ENCODE assay signal across 8 cellular contexts in the genomic region with DNA sequence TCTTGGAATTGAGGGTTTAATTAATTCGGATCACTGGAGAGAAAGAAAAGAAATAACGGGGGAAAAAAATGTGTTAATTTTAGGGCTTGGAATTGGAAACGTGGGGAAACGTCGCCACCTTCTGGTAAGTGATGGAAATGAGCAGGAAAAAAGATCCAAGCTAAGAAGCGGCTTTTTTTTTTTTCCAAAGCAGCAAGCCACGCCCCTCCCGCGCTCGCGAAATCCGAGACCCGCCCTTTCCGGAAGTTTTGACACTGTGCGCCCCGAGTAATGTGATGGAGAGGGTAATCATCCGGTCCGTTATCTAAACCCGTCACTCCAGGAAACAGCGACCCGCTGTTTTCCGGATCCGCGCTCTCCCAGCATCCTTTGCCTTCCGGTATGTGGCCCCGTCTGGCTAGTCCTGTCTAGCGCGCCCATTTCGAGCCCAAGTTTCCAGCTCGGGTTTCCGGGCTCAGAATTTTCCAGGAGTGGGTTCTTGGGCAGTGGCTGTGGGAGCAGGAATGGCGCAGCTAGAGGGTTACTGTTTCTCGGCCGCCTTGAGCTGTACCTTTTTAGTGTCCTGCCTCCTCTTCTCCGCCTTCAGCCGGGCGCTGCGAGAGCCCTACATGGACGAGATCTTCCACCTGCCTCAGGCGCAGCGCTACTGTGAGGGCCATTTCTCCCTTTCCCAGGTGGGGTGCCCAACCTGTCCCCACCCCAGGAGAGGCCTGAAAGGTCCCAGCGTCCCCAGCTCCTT. TPM values are rescaled to one million over a fixed set of nuclear protein-coding genes. Genes with fewer than 3 reads are reported as not detected.
DNase-seq lines count a peak whose midpoint lies in the region; ATAC-seq and TF ChIP-seq lines count a peak whose summit lies in the region.

A gene with protein sequence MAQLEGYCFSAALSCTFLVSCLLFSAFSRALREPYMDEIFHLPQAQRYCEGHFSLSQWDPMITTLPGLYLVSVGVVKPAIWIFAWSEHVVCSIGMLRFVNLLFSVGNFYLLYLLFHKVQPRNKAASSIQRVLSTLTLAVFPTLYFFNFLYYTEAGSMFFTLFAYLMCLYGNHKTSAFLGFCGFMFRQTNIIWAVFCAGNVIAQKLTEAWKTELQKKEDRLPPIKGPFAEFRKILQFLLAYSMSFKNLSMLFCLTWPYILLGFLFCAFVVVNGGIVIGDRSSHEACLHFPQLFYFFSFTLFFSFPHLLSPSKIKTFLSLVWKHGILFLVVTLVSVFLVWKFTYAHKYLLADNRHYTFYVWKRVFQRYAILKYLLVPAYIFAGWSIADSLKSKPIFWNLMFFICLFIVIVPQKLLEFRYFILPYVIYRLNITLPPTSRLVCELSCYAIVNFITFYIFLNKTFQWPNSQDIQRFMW (plus strand): TSS at position 384 of the 739 bp plus-strand sequence. CDS start 120 bp downstream, at position 504.

- no peaks in the 10 kb centered on the region for H3K36me3 Mint-ChIP-seq in chondrocyte (ENCODE audit: low read depth)

- peak within 1 kb of the TSS; percentile 96 for H3K27ac Mint-ChIP-seq in chondrocyte (ENCODE audit: unreplicated experiment)

- peaks cover 5% of the 10 kb centered on the region for H3K27me3 Mint-ChIP-seq in chondrocyte (ENCODE audit: low read depth)

- peak; percentile 65 for TF ChIP-seq POLR2A in GM18951 (IDR thresholded peaks at IDR 0.05; ENCODE audit: extremely low read depth, insufficient read depth, insufficient read length)

- peak; percentile 57 for TF ChIP-seq CTCF in AG09309 (IDR thresholded peaks at IDR 0.05; ENCODE audit: control insufficient read depth, insufficient read depth, low read depth, low read length, missing control alignments)
- peak; percentile 85 for TF ChIP-seq CTCF in chondrocyte (IDR thresholded peaks at IDR 0.05)

- H3K9me3 Mint-ChIP-seq in chondrocyte (ENCODE audit: low read depth): no peaks in the 10 kb centered on the region

- H3K4me3 ChIP-seq in AG09309 (ENCODE audit: control insufficient read depth, low read depth, low read length): peak within 1 kb of the TSS; percentile 70

- H3K4me3 Mint-ChIP-seq in chondrocyte (ENCODE audit: unreplicated experiment): peak within 1 kb of the TSS; percentile 92

- peak; percentile 100 for ATAC-seq in HG03196 (IDR thresholded peaks at IDR 0.05; ENCODE audit: unreplicated experiment)

- DNase-seq in AG09309 (ENCODE audit: low read depth): peak; percentile 89
- peak; percentile 97 for DNase-seq in NCI-H460 (ENCODE audit: extremely low read depth, low read depth)
- peak; percentile 88 for DNase-seq in activated CD4-positive, alpha-beta T cell treated with anti-CD3 and anti-CD28 coated beads for 1 hour
- DNase-seq in chondrocyte (ENCODE audit: low spot score): peak; percentile 96
- DNase-seq in kidney glomerular epithelial cell (lab: John Stamatoyannopoulos, UW): peak; percentile 94
- peak; percentile 78 to 85 for DNase-seq in stimulated activated CD4-positive, alpha-beta T cell treated with anti-CD3 and anti-CD28 coated beads, Interleukin-1b, Interleukin-23, amount 100 ng/mL, for 1 hour (ENCODE audit: low read depth in 2 of 2)

- H3K4me1 Mint-ChIP-seq in chondrocyte (ENCODE audit: low read depth): peaks cover 20% of the 10 kb centered on the region

- in situ Hi-C loops in GM18951 (cut with MboI; ENCODE audit: low sequenced_read_pairs, unreplicated experiment): loop anchor here (10.0 kb wide), 1 partner anchor 182 kb away; no protein-coding TSS in a partner anchor

RNA-seq across cellular contexts. Expression of the gene that starts here (rescaled TPM):
- 11.3 and 15.1 TPM in 2 replicates for total RNA-seq in NCI-H460 (2014; rRNA removed; shearing (Covaris generic))
- polyA plus RNA-seq in NCI-H460 (2014; cell fraction: nucleus; rRNA removed): 6.6 and 14.1 TPM in 2 replicates
- 5.6 to 14.8 TPM (median 6.2 TPM) in 3 replicates for total RNA-seq in chondrocyte

Comparison
In these comparisons a context has a peak if more than half of its experiments do, and no peak if none do; other contexts are left out.
1. Peak in every context shown above with its lines: DNase-seq, ATAC-seq and H3K4me3 ChIP-seq.